ENCODE assay signal across 16 cellular contexts in genomic region chr19:41321204-41321599, GRCh38. TPM values are rescaled to one million over a fixed set of nuclear protein-coding genes. Genes with fewer than 3 reads are reported as not detected.
A peak's percentile ranks its signal among the peaks of the same experiment; 100 is the strongest.
DNase-seq lines count a peak whose midpoint lies in the region; FAIRE-seq and TF ChIP-seq lines count a peak whose summit lies in the region.
"Had no signal": no experiment of that assay in that cellular context is flagged by ENCODE, and none has a peak within 500 bp of the region (broad histone marks: within the 10 kb centered on the region; RNA-seq: fewer than 3 reads in every experiment).

No MANE protein-coding gene starts in this region.

- H3K23me2 ChIP-seq in H1 (ENCODE audit: low read depth, low read length) (peaks cover 13% of the 10 kb centered on the region), H9 (ENCODE audit: insufficient read length, low read depth, low read length, poor library complexity, severe bottlenecking) (peaks cover 14% of the 10 kb centered on the region)

- H3K4me3 ChIP-seq in A673 (ENCODE audit: low read depth, low read length, poor library complexity, severe bottlenecking) = no peak overlapping the region
- H3K4me3 ChIP-seq in HUES64 (ENCODE audit: low read length) = no peak overlapping the region
- H3K4me3 ChIP-seq in H1 (ENCODE audit: extremely low read depth in 1 of 4, insufficient read depth in 2 of 4, low read depth in 3 of 4, low read length in 4 of 4) = no peak overlapping the region
- H3K4me3 ChIP-seq: SK-N-MC had no signal

- no peaks in the 10 kb centered on the region; the same call in 1 of the 2 replicates for H3K79me1 ChIP-seq in H1 (ENCODE audit: low read depth, low read length)
- H3K79me1 ChIP-seq in H9 (ENCODE audit: insufficient read depth, low read depth, low read length, poor library complexity, severe bottlenecking) = no peaks in the 10 kb centered on the region

- H3K27ac Mint-ChIP-seq in nephron progenitor cell (peak overlapping the region; percentile 64), H9 (no peak overlapping the region)

- H3K27me3 ChIP-seq in A673 (replicated peaks; ENCODE audit: insufficient read depth, low read depth, low read length, poor library complexity) (no peaks in the 10 kb centered on the region), HUES64 (ENCODE audit: insufficient read depth, low read length) (no peaks in the 10 kb centered on the region), H1 (replicated peaks in 1 of 4; ENCODE audit: control insufficient read depth in 3 of 4, extremely low read depth in 1 of 4, insufficient read depth in 3 of 4, low read length in 3 of 4) (peaks cover 0 to 3% (median 0%) of the 10 kb centered on the region in 4 experiments; a peak in 2 of 7 replicates), H9 (ENCODE audit: insufficient read depth, low read length) (no peaks in the 10 kb centered on the region)

- no peak for TF ChIP-seq CTCF in A673 (conservative IDR thresholded peaks at IDR 0.05; ENCODE audit: low read depth, low read length)
- TF ChIP-seq CTCF in H1 (IDR thresholded peaks at IDR 0.05; ENCODE audit: control extremely low read depth in 1 of 3, insufficient read depth in 1 of 3, low read depth in 1 of 3, low read length in 3 of 3) = no peak
- no peak for TF ChIP-seq CTCF in nephron progenitor cell (IDR thresholded peaks at IDR 0.05)
- no peak for TF ChIP-seq CTCF in H9 (conservative IDR thresholded peaks at IDR 0.05)

- H4K91ac ChIP-seq in H1 (replicated peaks; ENCODE audit: insufficient read length, low read length) (no peak overlapping the region), H9 (ENCODE audit: insufficient read length, low read depth, low read length) (no peak overlapping the region)

- TF ChIP-seq POLR2A in H1 (IDR thresholded peaks at IDR 0.05; ENCODE audit: control extremely low read depth in 1 of 2, low read depth in 2 of 2, low read length in 2 of 2) (no peak), erythroblast (IDR thresholded peaks at IDR 0.05; ENCODE audit: low read length) (no peak)

- no peak for DNase-seq in A673 (ENCODE audit: low spot score)
- DNase-seq in H1 (ENCODE audit: low read depth in 1 of 2, low spot score in 2 of 2) = no peak
- DNase-seq in nephron progenitor cell = no peak
- no peak for DNase-seq in NCI-H1694 (lab: John Stamatoyannopoulos, UW)
- DNase-seq in H9 = no peak
- no peak for DNase-seq in dermis blood vessel endothelial cell
- no peak for DNase-seq in erythroblast (lab: John Stamatoyannopoulos, UW)
- DNase-seq: activated CD4-positive, CD25-positive, alpha-beta regulatory T cell treated with anti-CD3 and anti-CD28 coated beads, Interleukin-2, amount 50 U/mL, for 72 hours; activated naive CD4-positive, alpha-beta T cell treated with anti-CD3 and anti-CD28 coated beads, Interleukin-2, amount 50 U/mL, for 16 hours; GDM1; mammary epithelial cell; NCI-H1092 treated with DMSO at 0.1 percent for 48 hours; NCI-H748 treated with DMSO at 0.1 percent for 48 hours had no signal

- H3K14ac ChIP-seq in H1 (ENCODE audit: insufficient read length) = no peak overlapping the region
- H3K14ac ChIP-seq in H9 (ENCODE audit: insufficient read depth, low read length) = no peak overlapping the region

- no peak overlapping the region for H3K9ac ChIP-seq in HUES64 (ENCODE audit: low read depth, low read length)
- H3K9ac ChIP-seq in H1 (replicated peaks in 1 of 4; ENCODE audit: extremely low read depth in 1 of 4, low read depth in 3 of 4, low read length in 3 of 4) = no peak overlapping the region
- no peak overlapping the region for H3K9ac ChIP-seq in H9 (ENCODE audit: extremely low read depth, insufficient read length, low read length)

- H4K5ac ChIP-seq in H1 (ENCODE audit: insufficient read length, low read depth, low read length) = no peak overlapping the region
- H4K5ac ChIP-seq in H9 (ENCODE audit: insufficient read length, low read depth, low read length) = no peak overlapping the region

- H3K4me3 Mint-ChIP-seq in nephron progenitor cell = no peak overlapping the region
- H3K4me3 Mint-ChIP-seq in H9 = no peak overlapping the region; a peak in 1 of 5 replicates

- TF ChIP-seq RAD21 in H1 (IDR thresholded peaks at IDR 0.05 in 1 of 2, conservative IDR thresholded peaks at IDR 0.05 in 1 of 2; ENCODE audit: low read depth in 2 of 2, low read length in 2 of 2) = no peak

- H4K20me1 ChIP-seq in H1 (replicated peaks in 1 of 2; ENCODE audit: control insufficient read depth in 1 of 2, insufficient read depth in 2 of 2, low read length in 2 of 2) (peaks cover 3 to 19% of the 10 kb centered on the region in 2 experiments), H9 (ENCODE audit: control insufficient read depth, insufficient read depth, insufficient read length) (no peaks in the 10 kb centered on the region)

- H2BK12ac ChIP-seq in H1 (ENCODE audit: low read depth, low read length) = 0 out of 2 replicates have a peak overlapping the region, but pooled peaks have one; percentile 9
- no peak overlapping the region for H2BK12ac ChIP-seq in H9 (ENCODE audit: insufficient read length, low read depth, low read length)

- peak overlapping the region; percentile 33 for H3K27ac ChIP-seq in A673 (ENCODE audit: low read depth, low read length, poor library complexity, severe bottlenecking)
- H3K27ac ChIP-seq in HUES64 (ENCODE audit: low read depth, low read length) = peak overlapping the region; percentile 13; the same call in 1 of the 2 replicates
- H3K27ac ChIP-seq in H1 (ENCODE audit: low read depth, low read length) = peak overlapping the region; percentile 40; the same call in 1 of the 2 replicates
- no peak overlapping the region for H3K27ac ChIP-seq in H9 (ENCODE audit: insufficient read length, low read depth, low read length)
- H3K27ac ChIP-seq: HL-60 had no signal

- H3K36me3 ChIP-seq in A673 (ENCODE audit: insufficient read depth, low read length, poor library complexity, severe bottlenecking) = peaks cover 61% of the 10 kb centered on the region
- H3K36me3 ChIP-seq in HUES64 (ENCODE audit: insufficient read depth, low read length) = peaks cover 46% of the 10 kb centered on the region
- H3K36me3 ChIP-seq in H1 (ENCODE audit: control insufficient read depth in 2 of 4, insufficient read depth in 4 of 4, low read length in 3 of 4) = peaks cover 15 to 29% (median 20%) of the 10 kb centered on the region in 4 experiments; a peak in 7 of 8 replicates

- H3K79me2 ChIP-seq in H1 (ENCODE audit: control insufficient read depth in 1 of 2, insufficient read depth in 2 of 2, low read length in 2 of 2) (no peaks in the 10 kb centered on the region), H9 (ENCODE audit: insufficient read depth, low read length) (no peaks in the 10 kb centered on the region)

- H3K4me2 ChIP-seq in H1 (ENCODE audit: insufficient read depth in 1 of 2, low read depth in 2 of 2, low read length in 2 of 2) (no peak overlapping the region), H9 (ENCODE audit: insufficient read depth, insufficient read length, low read length) (no peak overlapping the region)

- H2AFZ ChIP-seq in H1 (ENCODE audit: low read length) (no peak overlapping the region), H9 (ENCODE audit: low read length) (no peak overlapping the region)

- BruUV-seq in A673 (replicated peaks; lab: Mats Ljungman, UMichigan) = no TSS peak

- FAIRE-seq in H1 (lab: Jason Lieb, UNC) = no peak

- CTCF ChIA-PET in A673 (lab: Charles Lee) (no interaction called here), H1 (lab: Charles Lee; ENCODE audit: partially characterized antibody) (interaction anchor here (0.7 to 2.5 kb wide), 14 partner anchors 8 to 238 kb away, joined by 3 to 15 read pairs (median 4); partner anchors contain the start of genes AXL and TGFB1)

- 89% methylated on average over 7 of the region's 7 CpGs for WGBS in HUES64
- WGBS in H1 (ENCODE audit: extremely low coverage in 1 of 2, insufficient coverage in 1 of 2, insufficient read length in 1 of 2, insufficient replicate concordance in 2 of 2, low coverage in 1 of 2, low lambda C conversion rate in 2 of 2, missing lambda C conversion rate in 1 of 2), 2 experiments = 80% methylated on average over 7 of the region's 7 CpGs; no CpG with 5 or more reads in 1 of the 2 experiments
- WGBS in H9 (ENCODE audit: extremely low coverage, insufficient read length, low lambda C conversion rate) = no CpG with 5 or more reads among the region's 7 CpGs

- no peaks in the 10 kb centered on the region for H3K27me3 Mint-ChIP-seq in nephron progenitor cell (ENCODE audit: low read depth, poor library complexity)
- H3K27me3 Mint-ChIP-seq in H9 (ENCODE audit: low read depth) = peaks cover 1% of the 10 kb centered on the region; the same call in 1 of the 2 replicates

- H2BK120ac ChIP-seq in H1 (replicated peaks; ENCODE audit: low read depth, low read length) (no peak overlapping the region), H9 (ENCODE audit: low read depth, low read length, poor library complexity, severe bottlenecking) (no peak overlapping the region)

- H4K8ac ChIP-seq in H1 (ENCODE audit: extremely low read depth, insufficient read depth, low read length) (no peak overlapping the region; the same call in 1 of the 2 replicates), H9 (replicated peaks; ENCODE audit: insufficient read length, low read depth, low read length) (no peak overlapping the region)

- H3K36me3 Mint-ChIP-seq in nephron progenitor cell (ENCODE audit: low read depth) (peaks cover 25% of the 10 kb centered on the region), H9 (ENCODE audit: insufficient read depth in 1 of 3, low read depth in 3 of 3) (peaks cover 20 to 60% (median 52%) of the 10 kb centered on the region in 3 experiments)

- H2BK5ac ChIP-seq in H1 (ENCODE audit: low read depth, low read length) (0 out of 2 replicates have a peak overlapping the region, but pooled peaks have one; percentile 39), H9 (ENCODE audit: insufficient read length, low read length) (no peak overlapping the region)

- H2BK20ac ChIP-seq in H1 (ENCODE audit: low read length) = no peak overlapping the region
- H2BK20ac ChIP-seq in H9 (ENCODE audit: low read depth, low read length, poor library complexity, severe bottlenecking) = no peak overlapping the region

- H3K23ac ChIP-seq in H1 (ENCODE audit: insufficient read length) (no peak overlapping the region), H9 (ENCODE audit: insufficient read length, low read depth, low read length) (no peak overlapping the region)

- H3K18ac ChIP-seq in H1 (ENCODE audit: extremely low read depth, low read length) = no peak overlapping the region
- H3K18ac ChIP-seq in H9 (ENCODE audit: insufficient read length, low read depth, low read length) = no peak overlapping the region

- POLR2A ChIA-PET in A673 (lab: Charles Lee; ENCODE audit: low non-redundant PET) (interaction anchor here (0.7 kb wide), 1 partner anchor 818 kb away, joined by 3 read pairs; no protein-coding TSS in a partner anchor), H1 (lab: Charles Lee; ENCODE audit: partially characterized antibody) (interaction anchor here (0.8 to 12.6 kb wide), 4 partner anchors 13 to 57 kb away, joined by 4 to 137 read pairs (median 6); partner anchors contain the start of genes CCDC97 and HNRNPUL1)

- H3K4me1 ChIP-seq in A673 (ENCODE audit: insufficient read depth, low read length, poor library complexity, severe bottlenecking) (peaks cover 17% of the 10 kb centered on the region), HUES64 (ENCODE audit: insufficient read depth, low read length) (peaks cover 32% of the 10 kb centered on the region), H1 (replicated peaks in 1 of 4; ENCODE audit: control insufficient read depth in 3 of 4, insufficient read depth in 4 of 4, low read length in 3 of 4) (peaks cover 9 to 25% (median 12%) of the 10 kb centered on the region in 4 experiments), H9 (ENCODE audit: insufficient read depth, low read length) (peaks cover 8% of the 10 kb centered on the region; the same call in 1 of the 2 replicates)

- H3K9me3 ChIP-seq in A673 (ENCODE audit: low read depth, low read length, poor library complexity, severe bottlenecking) (no peaks in the 10 kb centered on the region), HUES64 (ENCODE audit: insufficient read depth, low read depth, low read length) (no peaks in the 10 kb centered on the region), H1 (ENCODE audit: insufficient read depth in 2 of 2, low read depth in 1 of 2, low read length in 1 of 2) (peaks cover 0 to 3% of the 10 kb centered on the region in 2 experiments; a peak in 1 of 4 replicates), H9 (ENCODE audit: control insufficient read depth, low read depth, low read length) (no peaks in the 10 kb centered on the region)

- H3K4me1 Mint-ChIP-seq in nephron progenitor cell (peaks cover 65% of the 10 kb centered on the region), H9 (peaks cover 34 to 38% of the 10 kb centered on the region in 2 experiments)

- H3K9me3 Mint-ChIP-seq in nephron progenitor cell = no peaks in the 10 kb centered on the region
- H3K9me3 Mint-ChIP-seq in H9 = no peaks in the 10 kb centered on the region; a peak in 1 of 5 replicates

- no peak overlapping the region for H2AK5ac ChIP-seq in H1 (ENCODE audit: low read depth, low read length)
- no peak overlapping the region for H2AK5ac ChIP-seq in H9 (ENCODE audit: insufficient read length, low read length)

- no peak overlapping the region for H3T11ph ChIP-seq in H9 (ENCODE audit: low read length)

- intact Hi-C loops in A673 (cut with micrococcal nuclease; ENCODE audit: unreplicated experiment) = no loop called here

- no peak overlapping the region for H3K56ac ChIP-seq in H1 (replicated peaks; ENCODE audit: insufficient read length, low read depth, low read length)
- H3K56ac ChIP-seq in H9 (ENCODE audit: insufficient read length, low read depth, low read length) = no peak overlapping the region

- no peak for TF ChIP-seq EP300 in H1 (IDR thresholded peaks at IDR 0.05; ENCODE audit: borderline replicate concordance in 1 of 2, low read depth in 2 of 2, low read length in 2 of 2)

- H3K4ac ChIP-seq in H1 (replicated peaks; ENCODE audit: insufficient read length, low read depth, low read length) (no peak overlapping the region), H9 (ENCODE audit: low read depth, low read length) (no peak overlapping the region)

- no peak overlapping the region for H2BK15ac ChIP-seq in H1 (ENCODE audit: low read length)
- H2BK15ac ChIP-seq in H9 (ENCODE audit: low read depth, low read length) = no peak overlapping the region

RNA-seq across cellular contexts. Expression of gene CCDC97, which starts 11.2 kb away (rescaled TPM):
- total RNA-seq in A673 (2021) = 40.8 and 41.8 TPM in 2 replicates
- polyA plus RNA-seq in HUES64 (2013, experiment 1 of 2) = 21.2 TPM
- polyA plus RNA-seq in HUES64 (2013, experiment 2 of 2) = 23.6 TPM
- 21.1 and 27.1 TPM in 2 replicates for total RNA-seq in H1 (2021; fragmentation: NEBNext Ultra II Directional; extraction: Animal tissue kit (Norgen Biotek cat#: 25700))
- 19.8 and 32.6 TPM in 2 replicates for polyA plus RNA-seq in H1 (2011; rRNA removed)
- 16.9 TPM for polyA plus RNA-seq in H1 (2011; cell fraction: cytosol; rRNA removed)
- 18.7 TPM for polyA plus RNA-seq in H1 (2011; cell fraction: nucleus; rRNA removed)
- polyA plus RNA-seq in H1 (2012, experiment 1 of 2) = 19.2 to 29.9 TPM (median 24.7 TPM) in 4 replicates
- 20.4 TPM for polyA plus RNA-seq in H1 (2012, experiment 2 of 2)
- 15.6 TPM for polyA plus RNA-seq in H1 (2013, experiment 1 of 2)
- polyA plus RNA-seq in H1 (2013, experiment 2 of 2) = 15.6 TPM
- polyA minus RNA-seq in H1 (2011; rRNA and poly(A)+ RNA removed) = 9.2 and 13.4 TPM in 2 replicates
- polyA minus RNA-seq in H1 (2011; cell fraction: cytosol; rRNA and poly(A)+ RNA removed) = 11.4 TPM
- polyA minus RNA-seq in H1 (2011; cell fraction: nucleus; rRNA and poly(A)+ RNA removed) = 13.0 TPM
- total RNA-seq in H9 (2021) = 37.2 and 39.4 TPM in 2 replicates
- total RNA-seq in dermis blood vessel endothelial cell = 7.5 and 13.2 TPM in 2 replicates

RNA-seq across cellular contexts. Expression of gene TGFB1, which starts 32.5 kb away (rescaled TPM):
- total RNA-seq in A673 (2021) (92.4 and 102 TPM in 2 replicates), H9 (2021) (30.1 and 31.3 TPM in 2 replicates), dermis blood vessel endothelial cell (19.4 and 74.5 TPM in 2 replicates)
- 14.7 TPM for polyA plus RNA-seq in HUES64 (2013, experiment 1 of 2)
- polyA plus RNA-seq in HUES64 (2013, experiment 2 of 2) = 15.6 TPM
- total RNA-seq in H1 (2021; fragmentation: NEBNext Ultra II Directional; extraction: Animal tissue kit (Norgen Biotek cat#: 25700)) = 10.6 and 12.2 TPM in 2 replicates
- polyA plus RNA-seq in H1 (2011; rRNA removed) = 1.7 and 6.5 TPM in 2 replicates
- 2.0 TPM for polyA plus RNA-seq in H1 (2011; cell fraction: cytosol; rRNA removed)
- polyA plus RNA-seq in H1 (2011; cell fraction: nucleus; rRNA removed) = 3.0 TPM
- 7.1 to 8.5 TPM (median 7.4 TPM) in 4 replicates for polyA plus RNA-seq in H1 (2012, experiment 1 of 2)
- 7.1 TPM for polyA plus RNA-seq in H1 (2012, experiment 2 of 2)
- 12.1 TPM for polyA plus RNA-seq in H1 (2013, experiment 1 of 2)
- 12.7 TPM for polyA plus RNA-seq in H1 (2013, experiment 2 of 2)
- polyA minus RNA-seq in H1 (2011; rRNA and poly(A)+ RNA removed) = 0.88 and 5.4 TPM in 2 replicates
- polyA minus RNA-seq in H1 (2011; cell fraction: cytosol; rRNA and poly(A)+ RNA removed) = 8.4 TPM
- polyA minus RNA-seq in H1 (2011; cell fraction: nucleus; rRNA and poly(A)+ RNA removed) = 2.1 TPM

RNA-seq across cellular contexts. Expression of gene B9D2, which starts 42.7 kb away (rescaled TPM):
- total RNA-seq in A673 (2021) = 9.9 and 10.7 TPM in 2 replicates
- 5.2 TPM for polyA plus RNA-seq in HUES64 (2013, experiment 1 of 2)
- 5.6 TPM for polyA plus RNA-seq in HUES64 (2013, experiment 2 of 2)
- 4.9 and 5.0 TPM in 2 replicates for total RNA-seq in H1 (2021; fragmentation: NEBNext Ultra II Directional; extraction: Animal tissue kit (Norgen Biotek cat#: 25700))
- polyA plus RNA-seq in H1 (2011; rRNA removed) = 6.3 and 9.0 TPM in 2 replicates
- 4.7 TPM for polyA plus RNA-seq in H1 (2011; cell fraction: cytosol; rRNA removed)
- 5.1 TPM for polyA plus RNA-seq in H1 (2011; cell fraction: nucleus; rRNA removed)
- 4.9 to 6.4 TPM (median 5.6 TPM) in 4 replicates for polyA plus RNA-seq in H1 (2012, experiment 1 of 2)
- polyA plus RNA-seq in H1 (2012, experiment 2 of 2) = 4.2 TPM
- polyA plus RNA-seq in H1 (2013, experiment 1 of 2) = 2.8 TPM
- polyA plus RNA-seq in H1 (2013, experiment 2 of 2) = 3.0 TPM
- 0.80 and 1.3 TPM in 2 replicates for polyA minus RNA-seq in H1 (2011; rRNA and poly(A)+ RNA removed)
- 3.4 TPM for polyA minus RNA-seq in H1 (2011; cell fraction: cytosol; rRNA and poly(A)+ RNA removed)
- 2.2 TPM for polyA minus RNA-seq in H1 (2011; cell fraction: nucleus; rRNA and poly(A)+ RNA removed)
- total RNA-seq in H9 (2021) = 4.8 and 5.2 TPM in 2 replicates
- 6.8 and 7.9 TPM in 2 replicates for total RNA-seq in dermis blood vessel endothelial cell

RNA-seq across cellular contexts. Expression of gene TMEM91, which starts 55.1 kb away (rescaled TPM):
- total RNA-seq in A673 (2021) = 4.9 and 8.7 TPM in 2 replicates
- 2.2 TPM for polyA plus RNA-seq in HUES64 (2013, experiment 1 of 2)
- polyA plus RNA-seq in HUES64 (2013, experiment 2 of 2) = 3.9 TPM
- 4.2 and 5.3 TPM in 2 replicates for total RNA-seq in H1 (2021; fragmentation: NEBNext Ultra II Directional; extraction: Animal tissue kit (Norgen Biotek cat#: 25700))
- 7.4 and 12.9 TPM in 2 replicates for polyA plus RNA-seq in H1 (2011; rRNA removed)
- polyA plus RNA-seq in H1 (2011; cell fraction: cytosol; rRNA removed) = 7.9 TPM
- polyA plus RNA-seq in H1 (2011; cell fraction: nucleus; rRNA removed) = 15.3 TPM
- polyA plus RNA-seq in H1 (2012, experiment 1 of 2) = 3.8 to 10.2 TPM (median 7.9 TPM) in 4 replicates
- 13.7 TPM for polyA plus RNA-seq in H1 (2012, experiment 2 of 2)
- polyA plus RNA-seq in H1 (2013, experiment 1 of 2) = 6.7 TPM
- polyA plus RNA-seq in H1 (2013, experiment 2 of 2) = 6.5 TPM
- polyA minus RNA-seq in H1 (2011; rRNA and poly(A)+ RNA removed) = 2.3 and 9.6 TPM in 2 replicates
- 2.7 TPM for polyA minus RNA-seq in H1 (2011; cell fraction: cytosol; rRNA and poly(A)+ RNA removed)
- 3.8 TPM for polyA minus RNA-seq in H1 (2011; cell fraction: nucleus; rRNA and poly(A)+ RNA removed)
- 5.7 and 6.1 TPM in 2 replicates for total RNA-seq in H9 (2021)
- 4.7 and 9.2 TPM in 2 replicates for total RNA-seq in dermis blood vessel endothelial cell

RNA-seq across cellular contexts. Expression of gene HNRNPUL1, which starts 57.0 kb away (rescaled TPM):
- total RNA-seq in A673 (2021) (342 and 344 TPM in 2 replicates), H9 (2021) (309 and 315 TPM in 2 replicates), dermis blood vessel endothelial cell (63.3 and 171 TPM in 2 replicates)
- polyA plus RNA-seq in HUES64 (2013, experiment 1 of 2) = 180 TPM
- 189 TPM for polyA plus RNA-seq in HUES64 (2013, experiment 2 of 2)
- 264 and 268 TPM in 2 replicates for total RNA-seq in H1 (2021; fragmentation: NEBNext Ultra II Directional; extraction: Animal tissue kit (Norgen Biotek cat#: 25700))
- polyA plus RNA-seq in H1 (2011; rRNA removed) = 99.5 and 157 TPM in 2 replicates
- 56.3 TPM for polyA plus RNA-seq in H1 (2011; cell fraction: cytosol; rRNA removed)
- 88.3 TPM for polyA plus RNA-seq in H1 (2011; cell fraction: nucleus; rRNA removed)
- 160 to 208 TPM (median 194 TPM) in 4 replicates for polyA plus RNA-seq in H1 (2012, experiment 1 of 2)
- 135 TPM for polyA plus RNA-seq in H1 (2012, experiment 2 of 2)
- polyA plus RNA-seq in H1 (2013, experiment 1 of 2) = 206 TPM
- polyA plus RNA-seq in H1 (2013, experiment 2 of 2) = 213 TPM
- polyA minus RNA-seq in H1 (2011; rRNA and poly(A)+ RNA removed) = 91.8 and 93.7 TPM in 2 replicates
- polyA minus RNA-seq in H1 (2011; cell fraction: cytosol; rRNA and poly(A)+ RNA removed) = 73.7 TPM
- polyA minus RNA-seq in H1 (2011; cell fraction: nucleus; rRNA and poly(A)+ RNA removed) = 84.1 TPM
